7 cellular contexts compared by ENCODE assay signal in genomic region chr22:39008251-39008850, GRCh38. TPM values are rescaled to one million over a fixed set of nuclear protein-coding genes. Genes with fewer than 3 reads are reported as not detected.
"Had no signal": no experiment of that assay in that cellular context is flagged by ENCODE, and none has a peak within 500 bp of the region (broad histone marks: within the 10 kb centered on the region; RNA-seq: fewer than 3 reads in every experiment).

No MANE protein-coding gene starts in this region.

RNA-seq across cellular contexts. Expression of gene APOBEC3D, which starts 12.6 kb away (rescaled TPM):
- total RNA-seq: suprapubic skin had no signal

RNA-seq across cellular contexts. Expression of gene APOBEC3A, which starts 50.9 kb away (rescaled TPM):
- total RNA-seq: mammary epithelial cell; naive thymus-derived CD8-positive, alpha-beta T cell; neural crest cell; osteoblast; uterus had no signal
- polyA plus RNA-seq: mammary epithelial cell; naive thymus-derived CD8-positive, alpha-beta T cell; smooth muscle cell had no signal
